ENCODE assay signal across 8 cellular contexts in the genomic region with DNA sequence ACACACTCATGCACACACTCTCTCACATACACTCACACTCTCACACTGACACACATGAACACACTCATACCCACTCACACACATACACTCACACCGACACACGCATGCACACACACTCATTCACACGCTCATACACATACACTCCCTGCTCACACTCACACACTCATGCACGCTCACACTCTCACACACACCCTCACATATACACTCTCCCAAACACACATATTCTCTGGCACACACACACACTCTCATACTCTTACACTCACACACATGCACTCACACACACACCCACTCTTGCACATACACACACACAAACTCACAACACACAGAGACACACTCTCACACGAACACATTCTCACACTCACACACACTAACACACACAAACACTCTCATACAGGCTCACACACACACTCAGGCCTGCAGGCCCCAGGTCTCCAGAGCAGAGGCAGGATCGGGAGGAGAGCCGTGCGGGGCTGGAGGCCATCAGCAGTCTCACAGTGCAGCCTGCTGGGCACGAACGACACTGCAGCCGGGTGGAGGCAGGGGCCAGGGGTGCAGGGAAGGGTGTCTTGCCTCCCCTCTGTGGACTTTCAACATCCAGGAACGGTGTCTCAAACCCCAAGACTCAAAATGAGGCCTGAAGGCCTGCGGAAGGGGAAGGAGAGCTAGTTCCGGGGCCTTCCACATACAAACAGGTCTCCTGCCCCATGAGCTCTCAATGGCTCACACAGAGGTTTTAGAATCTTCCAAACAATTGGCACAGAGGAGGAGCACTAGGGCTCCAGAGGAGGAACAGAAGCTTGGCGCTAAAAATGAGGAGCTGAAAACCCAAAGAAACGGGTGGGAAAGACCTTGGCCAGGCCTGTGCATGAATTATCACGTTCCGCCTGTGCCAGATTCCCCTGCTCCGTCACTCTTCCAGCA.
DNase-seq lines count a peak whose midpoint lies in the region; ATAC-seq, FAIRE-seq and TF ChIP-seq lines count a peak whose summit lies in the region.

No MANE protein-coding gene starts in this region.

- H3K9me3 ChIP-seq in Caco-2: no peaks in the 10 kb centered on the region

- FAIRE-seq in urothelium cell line (lab: Jason Lieb, UNC): peak; percentile 97

- no peaks in the 10 kb centered on the region for H3K4me1 Mint-ChIP-seq in Caco-2 (ENCODE audit: low read depth, unreplicated experiment)
- no peaks in the 10 kb centered on the region for H3K4me1 Mint-ChIP-seq in activated T-cell treated with anti-CD3 and anti-CD28 coated beads, Interleukin-2, amount 50 U/mL, for 72 hours (ENCODE audit: low read depth)

- H3K27me3 Mint-ChIP-seq in Caco-2 (ENCODE audit: insufficient read depth, unreplicated experiment): peaks cover 11% of the 10 kb centered on the region
- peaks cover 12% of the 10 kb centered on the region for H3K27me3 Mint-ChIP-seq in activated T-cell treated with anti-CD3 and anti-CD28 coated beads, Interleukin-2, amount 50 U/mL, for 72 hours (ENCODE audit: low read depth)

- no peak overlapping the region for H3K4me3 Mint-ChIP-seq in Caco-2 (ENCODE audit: unreplicated experiment)
- H3K4me3 Mint-ChIP-seq in activated T-cell treated with anti-CD3 and anti-CD28 coated beads, Interleukin-2, amount 50 U/mL, for 72 hours: no peak overlapping the region

- DNase-seq in Caco-2: peak; percentile 69 to 83
- peak; percentile 60 for DNase-seq in HEK293T (ENCODE audit: extremely low spot score)
- peak; percentile 34 to 40 for DNase-seq in activated T-cell treated with anti-CD3 and anti-CD28 coated beads, Interleukin-2, amount 50 U/mL, for 72 hours
- DNase-seq in left colon: peak; percentile 29 to 57
- DNase-seq in urothelium cell line (ENCODE audit: low spot score): peak; percentile 31
- DNase-seq in G401 (ENCODE audit: low spot score): no peak
- DNase-seq in cerebellar cortex (ENCODE audit: low spot score): no peak

- intact Hi-C loops in Caco-2 (cut with micrococcal nuclease; ENCODE audit: unreplicated experiment): loop anchor here (1.0 to 5.0 kb wide), 5 partner anchors 52 to 625 kb away; no protein-coding TSS in a partner anchor
- intact Hi-C loops in left colon (cut with DNase I, micrococcal nuclease): no loop called here

- peak; percentile 93 to 96 for TF ChIP-seq CTCF in Caco-2 (IDR thresholded peaks at IDR 0.05; ENCODE audit: insufficient read depth in 1 of 2, low read depth in 1 of 2, low read length in 1 of 2, severe bottlenecking in 1 of 2, unreplicated experiment in 1 of 2)

- no peak overlapping the region for H3K4me3 ChIP-seq in Caco-2 (ENCODE audit: low read depth, low read length)

- no TSS peak for BruUV-seq in Caco-2 (replicated peaks; lab: Mats Ljungman, UMichigan)

- H3K27me3 ChIP-seq in Caco-2 (replicated peaks; ENCODE audit: control insufficient read depth, insufficient read depth, low read length): no peaks in the 10 kb centered on the region

- H3K9me3 Mint-ChIP-seq in Caco-2 (ENCODE audit: unreplicated experiment): no peaks in the 10 kb centered on the region
- no peaks in the 10 kb centered on the region for H3K9me3 Mint-ChIP-seq in activated T-cell treated with anti-CD3 and anti-CD28 coated beads, Interleukin-2, amount 50 U/mL, for 72 hours

- in situ Hi-C loops in G401 (cut with HindIII; ENCODE audit: low sequenced_read_pairs): no loop called here

- H3K36me3 ChIP-seq in Caco-2 (ENCODE audit: control insufficient read depth, insufficient read depth, low read length): no peaks in the 10 kb centered on the region

- POLR2A ChIA-PET in Caco-2 (lab: Charles Lee): no interaction called here
- POLR2A ChIA-PET in HEK293T (lab: Yijun Ruan, JAX): no interaction called here

- ATAC-seq in activated T-cell treated with anti-CD3 and anti-CD28 coated beads, Interleukin-2, amount 50 U/mL, for 72 hours (replicated peaks in 1 of 2): peak; percentile 58 to 66
- peak; percentile 92 for ATAC-seq in left colon
- no peak for ATAC-seq in HG03045 (IDR thresholded peaks at IDR 0.05; ENCODE audit: unreplicated experiment)

- H3K4me1 ChIP-seq in Caco-2: no peaks in the 10 kb centered on the region

- CTCF ChIA-PET in Caco-2 (lab: Charles Lee): interaction anchor here (0.6 kb wide), 1 partner anchor 399 kb away, joined by 3 read pairs; no protein-coding TSS in a partner anchor
- CTCF ChIA-PET in HEK293T (lab: Yijun Ruan, JAX): interaction anchor here (0.6 to 1.3 kb wide), 3 partner anchors 52 to 363 kb away, joined by 3 read pairs; no protein-coding TSS in a partner anchor

- H3K27ac Mint-ChIP-seq in Caco-2 (ENCODE audit: unreplicated experiment): no peak overlapping the region
- H3K27ac Mint-ChIP-seq in activated T-cell treated with anti-CD3 and anti-CD28 coated beads, Interleukin-2, amount 50 U/mL, for 72 hours: no peak overlapping the region

- H3K36me3 Mint-ChIP-seq in Caco-2 (ENCODE audit: insufficient read depth, unreplicated experiment): no peaks in the 10 kb centered on the region
- no peaks in the 10 kb centered on the region for H3K36me3 Mint-ChIP-seq in activated T-cell treated with anti-CD3 and anti-CD28 coated beads, Interleukin-2, amount 50 U/mL, for 72 hours (ENCODE audit: insufficient read depth in 2 of 2)

TF ChIP-seq in HEK293T, 16 proteins besides CTCF, POLR2A, EP300 and RAD21:
- TF ChIP-seq TARDBP (IDR thresholded peaks at IDR 0.05) (no peak), LEF1 (IDR thresholded peaks at IDR 0.05; ENCODE audit: borderline replicate concordance) (no peak), CTBP1 (IDR thresholded peaks at IDR 0.05; ENCODE audit: borderline replicate concordance) (no peak), ARNT (IDR thresholded peaks at IDR 0.05) (no peak), ELF4 (IDR thresholded peaks at IDR 0.05) (no peak), FOXM1 (IDR thresholded peaks at IDR 0.05; ENCODE audit: borderline replicate concordance) (no peak), L3MBTL2 (conservative IDR thresholded peaks at IDR 0.05) (no peak), FOXA1 (IDR thresholded peaks at IDR 0.05) (no peak), FOXK2 (IDR thresholded peaks at IDR 0.05) (no peak), SUZ12 (IDR thresholded peaks at IDR 0.05) (no peak), NFRKB (IDR thresholded peaks at IDR 0.05) (no peak), BHLHE40 (IDR thresholded peaks at IDR 0.05; ENCODE audit: borderline replicate concordance) (no peak), HDGF (IDR thresholded peaks at IDR 0.05; ENCODE audit: borderline replicate concordance) (no peak)
- TF ChIP-seq, protein P1, sequence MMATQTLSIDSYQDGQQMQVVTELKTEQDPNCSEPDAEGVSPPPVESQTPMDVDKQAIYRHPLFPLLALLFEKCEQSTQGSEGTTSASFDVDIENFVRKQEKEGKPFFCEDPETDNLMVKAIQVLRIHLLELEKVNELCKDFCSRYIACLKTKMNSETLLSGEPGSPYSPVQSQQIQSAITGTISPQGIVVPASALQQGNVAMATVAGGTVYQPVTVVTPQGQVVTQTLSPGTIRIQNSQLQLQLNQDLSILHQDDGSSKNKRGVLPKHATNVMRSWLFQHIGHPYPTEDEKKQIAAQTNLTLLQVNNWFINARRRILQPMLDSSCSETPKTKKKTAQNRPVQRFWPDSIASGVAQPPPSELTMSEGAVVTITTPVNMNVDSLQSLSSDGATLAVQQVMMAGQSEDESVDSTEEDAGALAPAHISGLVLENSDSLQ (IDR thresholded peaks at IDR 0.05): no peak

Comparison
In these comparisons a context has a peak if more than half of its experiments do, and no peak if none do; other contexts are left out.
1. DNase-seq: peak in Caco-2 (2 of 2), HEK293T (single experiment), activated T-cell treated with anti-CD3 and anti-CD28 coated beads, Interleukin-2, amount 50 U/mL, for 72 hours (2 of 2), left colon (2 of 2) and urothelium cell line (single experiment); none in G401 (single experiment) and cerebellar cortex (single experiment).